15 cellular contexts compared by ENCODE assay signal in genomic region chr3:155889952-155890351, GRCh38.
"Had no signal": no experiment of that assay in that cellular context is flagged by ENCODE, and none has a peak within 500 bp of the region (broad histone marks: within the 10 kb centered on the region; RNA-seq: fewer than 3 reads in every experiment).

No MANE protein-coding gene starts in this region.

- DNase-seq: activated CD4-positive, alpha-beta memory T cell treated with anti-CD3 and anti-CD28 coated beads, Interleukin-2, amount 10 ng/mL, durations not matched to agents 7 days and 5 days; activated CD4-positive, alpha-beta T cell treated with anti-CD3 and anti-CD28 coated beads for 1 hour; activated gamma-delta T cell treated with Interleukin-2 at 50 U/mL for 16 hours; activated T-cell treated with anti-CD3 and anti-CD28 coated beads, Interleukin-2, amount 50 U/mL, for 72 hours; caudate nucleus; effector CD4-positive, alpha-beta T cell; left ventricle myocardium superior; posterior cingulate gyrus; right cardiac atrium; small intestine; SW 1271; trophoblast cell had no signal

- H3K27ac Mint-ChIP-seq: activated CD4-positive, alpha-beta memory T cell treated with anti-CD3 and anti-CD28 coated beads, Interleukin-2, amount 10 ng/mL, durations not matched to agents 7 days and 5 days; stimulated activated effector memory CD8-positive, alpha-beta T cell treated with anti-CD3 and anti-CD28 coated beads, Interleukin-12 subunit alpha, Interleukin-12 subunit beta, amount 100 ng/mL, for 72 hours had no signal

- H3K4me2 ChIP-seq: hepatocyte had no signal

- ATAC-seq: activated T-cell treated with anti-CD3 and anti-CD28 coated beads, Interleukin-2, amount 50 U/mL, for 72 hours; stimulated activated effector memory CD8-positive, alpha-beta T cell treated with anti-CD3 and anti-CD28 coated beads, Interleukin-12 subunit alpha, Interleukin-12 subunit beta, amount 100 ng/mL, for 72 hours had no signal

- H2AFZ ChIP-seq: hepatocyte had no signal

- H3K27ac ChIP-seq: coronary artery had no signal

- H3K27me3 Mint-ChIP-seq: activated CD4-positive, alpha-beta memory T cell treated with anti-CD3 and anti-CD28 coated beads, Interleukin-2, amount 10 ng/mL, durations not matched to agents 7 days and 5 days had no signal

- H3K27me3 ChIP-seq: hepatocyte had no signal

- H3K9me3 Mint-ChIP-seq: activated CD4-positive, alpha-beta memory T cell treated with anti-CD3 and anti-CD28 coated beads, Interleukin-2, amount 10 ng/mL, durations not matched to agents 7 days and 5 days; activated T-cell treated with anti-CD3 and anti-CD28 coated beads, Interleukin-2, amount 50 U/mL, for 72 hours; stimulated activated effector memory CD8-positive, alpha-beta T cell treated with anti-CD3 and anti-CD28 coated beads, Interleukin-12 subunit alpha, Interleukin-12 subunit beta, amount 100 ng/mL, for 72 hours had no signal

- H3K4me3 Mint-ChIP-seq: activated CD4-positive, alpha-beta memory T cell treated with anti-CD3 and anti-CD28 coated beads, Interleukin-2, amount 10 ng/mL, durations not matched to agents 7 days and 5 days; activated T-cell treated with anti-CD3 and anti-CD28 coated beads, Interleukin-2, amount 50 U/mL, for 72 hours; stimulated activated effector memory CD8-positive, alpha-beta T cell treated with anti-CD3 and anti-CD28 coated beads, Interleukin-12 subunit alpha, Interleukin-12 subunit beta, amount 100 ng/mL, for 72 hours had no signal

- H3K4me3 ChIP-seq: coronary artery, hepatocyte had no signal
